ENCODE assay signal across 1 cellular context in the genomic region with DNA sequence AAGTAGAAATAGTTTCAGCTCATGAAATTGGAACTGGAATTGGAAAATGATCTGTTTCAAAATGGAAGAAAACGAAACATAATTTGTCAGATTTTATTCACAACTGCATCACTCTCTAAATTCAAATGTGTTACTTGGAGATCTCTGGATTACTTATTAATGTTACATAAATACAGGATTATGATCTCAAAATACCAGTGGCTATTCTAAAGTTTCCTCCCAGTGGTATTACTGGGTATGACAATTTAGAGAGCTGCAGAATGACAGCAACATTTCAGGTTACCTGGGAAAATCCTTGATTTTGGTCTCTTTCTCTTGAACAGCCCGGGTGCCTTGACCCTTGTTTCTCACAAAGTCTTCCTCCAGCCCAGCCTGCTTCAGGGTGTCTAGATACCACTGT.
A peak's percentile ranks its signal among the peaks of the same experiment; 100 is the strongest.
TF ChIP-seq lines count a peak whose summit lies in the region.

No MANE protein-coding gene starts in this region.

TF ChIP-seq in HepG2, 621 proteins besides CTCF, POLR2A, EP300 and RAD21:
- TF ChIP-seq, protein P1, sequence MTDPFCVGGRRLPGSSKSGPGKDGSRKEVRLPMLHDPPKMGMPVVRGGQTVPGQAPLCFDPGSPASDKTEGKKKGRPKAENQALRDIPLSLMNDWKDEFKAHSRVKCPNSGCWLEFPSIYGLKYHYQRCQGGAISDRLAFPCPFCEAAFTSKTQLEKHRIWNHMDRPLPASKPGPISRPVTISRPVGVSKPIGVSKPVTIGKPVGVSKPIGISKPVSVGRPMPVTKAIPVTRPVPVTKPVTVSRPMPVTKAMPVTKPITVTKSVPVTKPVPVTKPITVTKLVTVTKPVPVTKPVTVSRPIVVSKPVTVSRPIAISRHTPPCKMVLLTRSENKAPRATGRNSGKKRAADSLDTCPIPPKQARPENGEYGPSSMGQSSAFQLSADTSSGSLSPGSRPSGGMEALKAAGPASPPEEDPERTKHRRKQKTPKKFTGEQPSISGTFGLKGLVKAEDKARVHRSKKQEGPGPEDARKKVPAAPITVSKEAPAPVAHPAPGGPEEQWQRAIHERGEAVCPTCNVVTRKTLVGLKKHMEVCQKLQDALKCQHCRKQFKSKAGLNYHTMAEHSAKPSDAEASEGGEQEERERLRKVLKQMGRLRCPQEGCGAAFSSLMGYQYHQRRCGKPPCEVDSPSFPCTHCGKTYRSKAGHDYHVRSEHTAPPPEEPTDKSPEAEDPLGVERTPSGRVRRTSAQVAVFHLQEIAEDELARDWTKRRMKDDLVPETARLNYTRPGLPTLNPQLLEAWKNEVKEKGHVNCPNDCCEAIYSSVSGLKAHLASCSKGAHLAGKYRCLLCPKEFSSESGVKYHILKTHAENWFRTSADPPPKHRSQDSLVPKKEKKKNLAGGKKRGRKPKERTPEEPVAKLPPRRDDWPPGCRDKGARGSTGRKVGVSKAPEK (CRISPR knock-in tag; IDR thresholded peaks at IDR 0.05; ENCODE audit: borderline replicate concordance): no peak
- peak; percentile 10; the same call in 1 of the 2 replicates for TF ChIP-seq STAG1 (CRISPR knock-in tag; IDR thresholded peaks at IDR 0.05)
- no peak for TF ChIP-seq TBL1XR1 (IDR thresholded peaks at IDR 0.05; ENCODE audit: borderline replicate concordance, low read length, partially characterized antibody)
